ENCODE assay signal across 1 cellular context in genomic region chr10:117334075-117334474, GRCh38.
TF ChIP-seq lines count a peak whose summit lies in the region.

No MANE protein-coding gene starts in this region.

TF ChIP-seq in GM23338, 12 proteins besides CTCF, POLR2A, EP300 and RAD21 (continued from another document):
- TF ChIP-seq ETS1 (IDR thresholded peaks at IDR 0.05) (no peak), POLR2AphosphoS5 (IDR thresholded peaks at IDR 0.05; ENCODE audit: low read depth) (no peak), ZNF331 (CRISPR knock-in tag; IDR thresholded peaks at IDR 0.05; ENCODE audit: low read depth) (no peak), NANOG (IDR thresholded peaks at IDR 0.05; ENCODE audit: borderline replicate concordance) (no peak)
